Comparison of ENCODE assay signal across 9 cellular contexts in the genomic region with DNA sequence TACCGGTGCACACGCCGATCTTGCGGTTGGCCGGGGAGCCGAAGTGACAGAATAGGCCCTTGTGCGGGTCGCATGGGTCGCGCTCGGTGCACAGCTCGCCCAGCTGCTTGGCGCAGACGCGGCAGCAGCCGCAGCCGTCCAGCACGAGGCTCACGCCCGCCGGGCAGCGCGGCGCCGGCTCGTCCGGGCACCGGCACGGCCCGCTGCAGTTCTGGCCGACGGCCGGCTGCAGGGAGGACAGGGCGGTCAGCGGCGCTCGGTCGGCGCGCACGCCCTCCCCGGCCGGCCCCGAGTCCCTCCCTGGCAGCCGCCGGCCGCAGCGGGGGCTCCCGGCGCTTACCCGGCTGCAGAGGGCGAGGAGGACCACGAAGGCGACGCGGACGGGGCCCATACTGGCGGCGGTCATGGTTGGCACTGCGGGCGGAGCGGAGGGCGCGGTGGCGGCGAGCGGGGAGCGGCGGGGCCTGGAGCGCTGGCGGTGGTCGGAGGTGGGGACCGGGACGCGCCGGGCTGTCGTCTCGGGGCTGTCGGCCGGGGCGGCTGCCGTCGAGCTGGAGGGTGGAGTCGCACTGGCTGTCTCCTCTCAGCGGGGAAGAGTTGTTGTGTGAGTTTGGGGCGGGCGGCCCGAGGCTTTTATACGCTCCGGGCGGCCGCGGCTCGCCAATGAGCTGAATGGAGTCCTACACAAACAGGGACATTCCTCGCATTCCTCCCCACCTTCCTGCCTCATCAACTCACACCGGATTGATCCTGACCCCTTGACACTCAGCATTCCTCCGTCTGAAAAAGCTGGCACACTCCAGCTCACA. TPM values are rescaled to one million over a fixed set of nuclear protein-coding genes. Genes with fewer than 3 reads are reported as not detected.
DNase-seq lines count a peak whose midpoint lies in the region; ATAC-seq, FAIRE-seq and TF ChIP-seq lines count a peak whose summit lies in the region.
"Had no signal": no experiment of that assay in that cellular context is flagged by ENCODE, and none has a peak within 500 bp of the region (broad histone marks: within the 10 kb centered on the region; RNA-seq: fewer than 3 reads in every experiment).

TSS of gene CCN2 (minus strand) at position 606 of the 809 bp plus-strand sequence. CDS start at position 406, 200 bp downstream.

- peak within 1 kb of the TSS; percentile 96 for H3K4me3 ChIP-seq in ACC112 (ENCODE audit: low read depth, low read length)
- peak within 1 kb of the TSS; percentile 56 to 87 (median 83) for H3K4me3 ChIP-seq in keratinocyte (ENCODE audit: control insufficient read depth in 2 of 3, extremely low read depth in 1 of 3, insufficient read depth in 2 of 3, low read depth in 1 of 3, low read length in 3 of 3)
- peak within 1 kb of the TSS; percentile 38 to 63 (median 46) for H3K4me3 ChIP-seq in skin epidermis

- peak; percentile 80 for FAIRE-seq in keratinocyte (lab: Jason Lieb, UNC)

- dilution Hi-C loops in keratinocyte (cut with MboI; ENCODE audit: extremely low pct_ligation_motif_present, low sequenced_read_pairs): no loop called here

- H3K9ac ChIP-seq in keratinocyte (ENCODE audit: control insufficient read depth, extremely low read depth, insufficient read depth, low read length): peak within 1 kb of the TSS; percentile 70

- no peaks in the 10 kb centered on the region for H4K20me1 ChIP-seq in keratinocyte (ENCODE audit: control insufficient read depth, extremely low read depth, insufficient read depth, low read length)

- in situ Hi-C loops in GM13976 (cut with MboI; ENCODE audit: low sequenced_read_pairs, unreplicated experiment): no loop called here

- H3K79me2 ChIP-seq in ACC112 (ENCODE audit: control insufficient read depth, insufficient read depth, low read length, unreplicated experiment): peaks cover 26% of the 10 kb centered on the region
- peaks cover 4% of the 10 kb centered on the region for H3K79me2 ChIP-seq in keratinocyte (ENCODE audit: control insufficient read depth, insufficient read depth, low read length)

- no peak for ATAC-seq in HG03520 (IDR thresholded peaks at IDR 0.05; ENCODE audit: unreplicated experiment)

- H3K9me1 ChIP-seq in keratinocyte (ENCODE audit: control insufficient read depth, extremely low read depth, insufficient read depth, low read length): no peaks in the 10 kb centered on the region

- H3K9me3 ChIP-seq in keratinocyte (ENCODE audit: control insufficient read depth, low read depth, low read length): no peaks in the 10 kb centered on the region

- DNase-seq in GM13976 (ENCODE audit: low spot score): peak; percentile 36
- DNase-seq in cortex of kidney (lab: John Stamatoyannopoulos, UW): peak; percentile 19
- DNase-seq in keratinocyte (ENCODE audit: low read depth, low spot score): peak; percentile 89
- no peak for DNase-seq in cerebellar nuclear complex (lab: John Stamatoyannopoulos, UW)

- H2AFZ ChIP-seq in ACC112 (ENCODE audit: low read length, unreplicated experiment) (peak within 1 kb of the TSS; percentile 47), keratinocyte (ENCODE audit: control insufficient read depth, low read length) (peak within 1 kb of the TSS; percentile 19)

- H3K4me2 ChIP-seq in keratinocyte (ENCODE audit: control insufficient read depth, extremely low read depth, insufficient read depth, low read depth, low read length): peak within 1 kb of the TSS; percentile 88

- H3K36me3 ChIP-seq in ACC112 (ENCODE audit: insufficient read depth, low read length): peaks cover 20% of the 10 kb centered on the region; the same call in 1 of the 2 replicates
- peaks cover 3 to 9% of the 10 kb centered on the region in 2 experiments for H3K36me3 ChIP-seq in keratinocyte (ENCODE audit: control insufficient read depth in 2 of 2, extremely low read depth in 1 of 2, insufficient read depth in 2 of 2, low read length in 2 of 2)

- H3K27ac ChIP-seq in ACC112 (ENCODE audit: low read depth, low read length) (peak within 1 kb of the TSS; percentile 93), keratinocyte (ENCODE audit: control insufficient read depth, insufficient read depth, low read length) (peak within 1 kb of the TSS; percentile 24), skin epidermis (peak within 1 kb of the TSS; percentile 44 to 92 (median 85))
- H3K27ac ChIP-seq: HL-60 had no signal

- H3K4me1 ChIP-seq in ACC112 (ENCODE audit: control insufficient read depth, insufficient read depth, low read length, unreplicated experiment) (peaks cover 54% of the 10 kb centered on the region), keratinocyte (ENCODE audit: control insufficient read depth, extremely low read depth, insufficient read depth, low read length) (peaks cover 45% of the 10 kb centered on the region)

- TF ChIP-seq CTCF in GM13976 (IDR thresholded peaks at IDR 0.05; ENCODE audit: borderline replicate concordance, control extremely low read depth, extremely low read depth, insufficient read depth, missing control alignments) (no peak), keratinocyte (optimal IDR thresholded peaks at IDR 0.05 in 1 of 3, IDR thresholded peaks at IDR 0.05 in 1 of 3, conservative IDR thresholded peaks at IDR 0.05 in 1 of 3; ENCODE audit: extremely low read depth in 1 of 3, insufficient read depth in 2 of 3, low read length in 3 of 3) (no peak)

- H3K27me3 ChIP-seq in ACC112 (ENCODE audit: insufficient read depth, low read length) (no peaks in the 10 kb centered on the region), keratinocyte (ENCODE audit: control insufficient read depth, extremely low read depth, insufficient read depth, low read length) (no peaks in the 10 kb centered on the region)

TF ChIP-seq in PFSK-1, 5 proteins besides CTCF, POLR2A, EP300 and RAD21:
- TF ChIP-seq FOXP2 (optimal IDR thresholded peaks at IDR 0.05; ENCODE audit: borderline replicate concordance, extremely low read depth, extremely low read length, insufficient read depth): peak; percentile 86
- TF ChIP-seq REST (IDR thresholded peaks at IDR 0.05; ENCODE audit: insufficient read depth in 1 of 2, low read depth in 2 of 2, low read length in 2 of 2): peak in 1 of 2 experiments; percentile 9; a peak in 1 of 4 replicates
- TF ChIP-seq SIN3A (IDR thresholded peaks at IDR 0.05; ENCODE audit: borderline replicate concordance, insufficient read depth, low read length): peak; percentile 76; the same call in 1 of the 2 replicates
- TF ChIP-seq TAF1 (IDR thresholded peaks at IDR 0.05; ENCODE audit: borderline replicate concordance, insufficient read depth, low read length): peak; percentile 90; the same call in 1 of the 2 replicates
- peak; percentile 96 for TF ChIP-seq POLR2AphosphoS5 (IDR thresholded peaks at IDR 0.05; ENCODE audit: low read depth, low read length)

RNA-seq across cellular contexts. Expression of gene CCN2, which starts in this region (rescaled TPM):
- polyA plus RNA-seq in PFSK-1 (2012; ENCODE audit: insufficient read length, low read depth): 119 TPM
- polyA plus RNA-seq in keratinocyte: 41.4 to 108 TPM (median 78.2 TPM) in 3 replicates
- 18.2 TPM for polyA plus RNA-seq in keratinocyte (2011; ENCODE audit: low read depth)
- polyA plus RNA-seq in keratinocyte (2011; cell fraction: cytosol; rRNA removed): 34.1 and 43.9 TPM in 2 replicates
- polyA plus RNA-seq in keratinocyte (2011; cell fraction: nucleus; rRNA removed): 221 and 225 TPM in 2 replicates
- 27.5 and 97.8 TPM in 2 replicates for polyA plus RNA-seq in keratinocyte (2012; ENCODE audit: low replicate concordance)
- polyA minus RNA-seq in keratinocyte: 14.0 to 65.9 TPM (median 31.1 TPM) in 3 replicates
- 33.4 TPM for polyA minus RNA-seq in keratinocyte (2011; cell fraction: cytosol; rRNA and poly(A)+ RNA removed)
- polyA minus RNA-seq in keratinocyte (2011; cell fraction: nucleus; rRNA and poly(A)+ RNA removed): 72.1 and 113 TPM in 2 replicates

Comparison
In these comparisons a context has a peak if more than half of its experiments do, and no peak if none do; other contexts are left out.
1. H3K27ac ChIP-seq: peak in every context shown above with its lines; median percentile 93 in ACC112; 85 in skin epidermis; 24 in keratinocyte.
2. H3K4me3 ChIP-seq: peak in every context shown above with its lines; median percentile 96 in ACC112; 83 in keratinocyte; 46 in skin epidermis.
3. DNase-seq: peak in GM13976 (single experiment), cortex of kidney (single experiment) and keratinocyte (single experiment); none in cerebellar nuclear complex (0 of 2).